1 cellular context compared by ENCODE assay signal in genomic region chr9:14692918-14693861, GRCh38.
TF ChIP-seq lines count a peak whose summit lies in the region.

Gene ZDHHC21 (minus strand): TSS chr9:14693432. CDS start chr9:14674340, 19,092 bp downstream.

TF ChIP-seq in HepG2, 621 proteins besides CTCF, POLR2A, EP300 and RAD21 (continued from another document and continues in another):
- no peak for TF ChIP-seq ZBTB43 (CRISPR knock-in tag; conservative IDR thresholded peaks at IDR 0.05)
- 0 out of 2 replicates have a peak, but pooled peaks have one; percentile 38 for TF ChIP-seq ZNF570 (CRISPR knock-in tag; IDR thresholded peaks at IDR 0.05; ENCODE audit: borderline replicate concordance)
- TF ChIP-seq NR2C2 (CRISPR knock-in tag; IDR thresholded peaks at IDR 0.05; ENCODE audit: borderline replicate concordance), result peak; percentile 86
- TF ChIP-seq ZNF460 (CRISPR knock-in tag; IDR thresholded peaks at IDR 0.05; ENCODE audit: borderline replicate concordance), result no peak
- TF ChIP-seq NCOR1 (IDR thresholded peaks at IDR 0.05; ENCODE audit: borderline replicate concordance, low read length), result no peak
- no peak for TF ChIP-seq IKZF5 (CRISPR knock-in tag; IDR thresholded peaks at IDR 0.05)
- no peak for TF ChIP-seq ZNF264 (CRISPR knock-in tag; IDR thresholded peaks at IDR 0.05)
- TF ChIP-seq ARHGAP35 (CRISPR knock-in tag; IDR thresholded peaks at IDR 0.05; ENCODE audit: borderline replicate concordance), result peak; percentile 76; the same call in 1 of the 2 replicates
- 0 out of 3 replicates have a peak, but pooled peaks have one; percentile 10 for TF ChIP-seq MXI1 (IDR thresholded peaks at IDR 0.05; ENCODE audit: borderline replicate concordance, low read depth, low read length)
- TF ChIP-seq PREB (CRISPR knock-in tag; IDR thresholded peaks at IDR 0.05), result no peak
- TF ChIP-seq ZNF124 (CRISPR knock-in tag; IDR thresholded peaks at IDR 0.05), result peak; percentile 73; the same call in 1 of the 2 replicates
- TF ChIP-seq RXRB (CRISPR knock-in tag; IDR thresholded peaks at IDR 0.05; ENCODE audit: borderline replicate concordance), result 0 out of 2 replicates have a peak, but pooled peaks have one; percentile 23
- TF ChIP-seq KDM2A (CRISPR knock-in tag; IDR thresholded peaks at IDR 0.05; ENCODE audit: borderline replicate concordance, low read depth), result peak; percentile 73; the same call in 1 of the 2 replicates
- TF ChIP-seq TERF1 (CRISPR knock-in tag; IDR thresholded peaks at IDR 0.05), result no peak
- TF ChIP-seq SMAD9 (CRISPR knock-in tag; IDR thresholded peaks at IDR 0.05), result no peak
- peak; percentile 74; the same call in 1 of the 2 replicates for TF ChIP-seq TBX2 (CRISPR knock-in tag; IDR thresholded peaks at IDR 0.05; ENCODE audit: borderline replicate concordance)
- peak; percentile 65 for TF ChIP-seq SP2 (CRISPR knock-in tag; IDR thresholded peaks at IDR 0.05)
- no peak for TF ChIP-seq TRIM24 (CRISPR knock-in tag; IDR thresholded peaks at IDR 0.05)
- no peak for TF ChIP-seq GTF3A (CRISPR knock-in tag; conservative IDR thresholded peaks at IDR 0.05)
- TF ChIP-seq MAZ (IDR thresholded peaks at IDR 0.05; ENCODE audit: borderline replicate concordance, low read depth, low read length), result no peak
- TF ChIP-seq MAZ (CRISPR knock-in tag; IDR thresholded peaks at IDR 0.05; ENCODE audit: low read depth), result peak; percentile 61; the same call in 1 of the 2 replicates
- TF ChIP-seq ZNF780A (CRISPR knock-in tag; IDR thresholded peaks at IDR 0.05), result no peak
- TF ChIP-seq DNMT3B (CRISPR knock-in tag; conservative IDR thresholded peaks at IDR 0.05), result no peak
- TF ChIP-seq ZNF576 (CRISPR knock-in tag; IDR thresholded peaks at IDR 0.05), result no peak
- no peak for TF ChIP-seq KLF12 (CRISPR knock-in tag; IDR thresholded peaks at IDR 0.05; ENCODE audit: borderline replicate concordance)
- TF ChIP-seq BCLAF1 (IDR thresholded peaks at IDR 0.05), result no peak
- no peak for TF ChIP-seq ZNF629 (CRISPR knock-in tag; conservative IDR thresholded peaks at IDR 0.05)
- TF ChIP-seq ERF (CRISPR knock-in tag; IDR thresholded peaks at IDR 0.05), result 0 out of 2 replicates have a peak, but pooled peaks have one; percentile 31
- TF ChIP-seq HOXA7 (CRISPR knock-in tag; IDR thresholded peaks at IDR 0.05), result no peak
- TF ChIP-seq KAT8 (CRISPR knock-in tag; IDR thresholded peaks at IDR 0.05), result peak; percentile 87
- no peak for TF ChIP-seq ZBTB26 (CRISPR knock-in tag; IDR thresholded peaks at IDR 0.05; ENCODE audit: borderline replicate concordance)
- peak; percentile 69; the same call in 1 of the 2 replicates for TF ChIP-seq ZSCAN29 (CRISPR knock-in tag; conservative IDR thresholded peaks at IDR 0.05)
- no peak for TF ChIP-seq MBNL3 (CRISPR knock-in tag; conservative IDR thresholded peaks at IDR 0.05)
- TF ChIP-seq ZNF282 (IDR thresholded peaks at IDR 0.05; ENCODE audit: partially characterized antibody), result no peak
- TF ChIP-seq ZNF788 (CRISPR knock-in tag; IDR thresholded peaks at IDR 0.05; ENCODE audit: borderline replicate concordance), result peak; percentile 85
- TF ChIP-seq ZNF335 (CRISPR knock-in tag; IDR thresholded peaks at IDR 0.05), result peak; percentile 41; the same call in 1 of the 2 replicates
- TF ChIP-seq HNF1A (IDR thresholded peaks at IDR 0.05; ENCODE audit: low read depth), result no peak
- TF ChIP-seq HNF1A (CRISPR knock-in tag; IDR thresholded peaks at IDR 0.05; ENCODE audit: borderline replicate concordance), result 0 out of 2 replicates have a peak, but pooled peaks have one; percentile 29
- no peak for TF ChIP-seq MAFF (IDR thresholded peaks at IDR 0.05; ENCODE audit: low read depth, low read length)
- TF ChIP-seq MAX (IDR thresholded peaks at IDR 0.05), result peak; percentile 91
- no peak for TF ChIP-seq SMARCC2 (IDR thresholded peaks at IDR 0.05)
- TF ChIP-seq ZNF142 (CRISPR knock-in tag; IDR thresholded peaks at IDR 0.05), result 0 out of 2 replicates have a peak, but pooled peaks have one; percentile 35
- peak; percentile 75 for TF ChIP-seq THAP11 (CRISPR knock-in tag; IDR thresholded peaks at IDR 0.05)
- peak; percentile 85; the same call in 1 of the 2 replicates for TF ChIP-seq SRY (CRISPR knock-in tag; IDR thresholded peaks at IDR 0.05)
